In genomic region chr7:135977020-135977741, GRCh38 we compare ENCODE assay signal across 1 cellular context.
TF ChIP-seq lines count a peak whose summit lies in the region.

MTPN (minus strand) TSS chr7:135977359; CDS start chr7:135977100, 259 bp downstream.

TF ChIP-seq in HepG2, 621 proteins besides CTCF, POLR2A, EP300 and RAD21 (continued from another document and continues in another):
- TF ChIP-seq LBX2 (CRISPR knock-in tag; IDR thresholded peaks at IDR 0.05; ENCODE audit: borderline replicate concordance): no peak; the same call in 1 of the 2 replicates
- no peak for TF ChIP-seq HIVEP1 (CRISPR knock-in tag; IDR thresholded peaks at IDR 0.05)
- TF ChIP-seq USF2 (IDR thresholded peaks at IDR 0.05; ENCODE audit: low read depth, low read length): no peak
- TF ChIP-seq USF2 (CRISPR knock-in tag; IDR thresholded peaks at IDR 0.05; ENCODE audit: borderline replicate concordance): no peak
- TF ChIP-seq ZBTB38 (CRISPR knock-in tag; IDR thresholded peaks at IDR 0.05): no peak; the same call in 1 of the 2 replicates
- TF ChIP-seq CAMTA2 (CRISPR knock-in tag; IDR thresholded peaks at IDR 0.05; ENCODE audit: borderline replicate concordance): no peak
- no peak for TF ChIP-seq NFYC (CRISPR knock-in tag; IDR thresholded peaks at IDR 0.05)
- TF ChIP-seq ZNF780A (CRISPR knock-in tag; IDR thresholded peaks at IDR 0.05): peak; percentile 49; the same call in 1 of the 2 replicates
- no peak for TF ChIP-seq ZBTB2 (CRISPR knock-in tag; IDR thresholded peaks at IDR 0.05; ENCODE audit: low read depth)
- TF ChIP-seq ADNP (CRISPR knock-in tag; IDR thresholded peaks at IDR 0.05): no peak
- TF ChIP-seq ZFP62 (CRISPR knock-in tag; IDR thresholded peaks at IDR 0.05): no peak
- TF ChIP-seq KAT7 (CRISPR knock-in tag; IDR thresholded peaks at IDR 0.05; ENCODE audit: borderline replicate concordance): peak; percentile 56; the same call in 1 of the 2 replicates
- peak; percentile 63 for TF ChIP-seq XRCC5 (optimal IDR thresholded peaks at IDR 0.05; ENCODE audit: low read length)
- no peak for TF ChIP-seq ZNF572 (CRISPR knock-in tag; IDR thresholded peaks at IDR 0.05)
- no peak for TF ChIP-seq ZNF609 (CRISPR knock-in tag; IDR thresholded peaks at IDR 0.05; ENCODE audit: borderline replicate concordance)
- TF ChIP-seq IKZF1 (IDR thresholded peaks at IDR 0.05): no peak
- no peak for TF ChIP-seq ESRRA (CRISPR knock-in tag; IDR thresholded peaks at IDR 0.05; ENCODE audit: low read depth)
- TF ChIP-seq ZFX (CRISPR knock-in tag; IDR thresholded peaks at IDR 0.05; ENCODE audit: low read depth): peak; percentile 94
- no peak for TF ChIP-seq DNMT3B (CRISPR knock-in tag; conservative IDR thresholded peaks at IDR 0.05)
- TF ChIP-seq PRDM10 (CRISPR knock-in tag; IDR thresholded peaks at IDR 0.05; ENCODE audit: low read depth): 0 out of 2 replicates have a peak, but pooled peaks have one; percentile 72
- TF ChIP-seq THAP9 (CRISPR knock-in tag; IDR thresholded peaks at IDR 0.05; ENCODE audit: borderline replicate concordance): peak; percentile 95; the same call in 1 of the 2 replicates
- peak; percentile 26 for TF ChIP-seq MAX (IDR thresholded peaks at IDR 0.05)
- TF ChIP-seq YEATS2 (CRISPR knock-in tag; IDR thresholded peaks at IDR 0.05; ENCODE audit: borderline replicate concordance): peak; percentile 76; the same call in 1 of the 2 replicates
- peak; percentile 71; the same call in 1 of the 2 replicates for TF ChIP-seq NFATC3 (CRISPR knock-in tag; IDR thresholded peaks at IDR 0.05)
- 0 out of 2 replicates have a peak, but pooled peaks have one; percentile 46 for TF ChIP-seq ZNF230 (CRISPR knock-in tag; IDR thresholded peaks at IDR 0.05)
- no peak for TF ChIP-seq ZFP36 (IDR thresholded peaks at IDR 0.05; ENCODE audit: borderline replicate concordance, low read depth, low read length, partially characterized antibody)
- no peak for TF ChIP-seq NFE2L1 (CRISPR knock-in tag; IDR thresholded peaks at IDR 0.05; ENCODE audit: borderline replicate concordance)
- no peak for TF ChIP-seq CEBPB (IDR thresholded peaks at IDR 0.05; ENCODE audit: borderline replicate concordance, low read depth, low read length)
- TF ChIP-seq MATR3 (CRISPR knock-in tag; IDR thresholded peaks at IDR 0.05): no peak
- TF ChIP-seq ZSCAN30 (CRISPR knock-in tag; IDR thresholded peaks at IDR 0.05): no peak
- TF ChIP-seq PAX8 (CRISPR knock-in tag; IDR thresholded peaks at IDR 0.05; ENCODE audit: borderline replicate concordance): no peak
- no peak for TF ChIP-seq ZNF30 (CRISPR knock-in tag; IDR thresholded peaks at IDR 0.05)
- no peak for TF ChIP-seq SMC3 (IDR thresholded peaks at IDR 0.05; ENCODE audit: low read length)
- TF ChIP-seq ZUFSP (CRISPR knock-in tag; IDR thresholded peaks at IDR 0.05; ENCODE audit: borderline replicate concordance): no peak
- no peak for TF ChIP-seq SRSF1 (optimal IDR thresholded peaks at IDR 0.05; ENCODE audit: low read depth, low read length)
- peak; percentile 69; the same call in 1 of the 2 replicates for TF ChIP-seq ZMAT3 (CRISPR knock-in tag; conservative IDR thresholded peaks at IDR 0.05)
- peak; percentile 82; the same call in 1 of the 2 replicates for TF ChIP-seq ZNF350 (CRISPR knock-in tag; IDR thresholded peaks at IDR 0.05; ENCODE audit: borderline replicate concordance, low read depth)
- TF ChIP-seq RFX1 (IDR thresholded peaks at IDR 0.05): no peak
- peak; percentile 88 for TF ChIP-seq YEATS4 (CRISPR knock-in tag; IDR thresholded peaks at IDR 0.05; ENCODE audit: borderline replicate concordance)
- TF ChIP-seq PTBP1 (IDR thresholded peaks at IDR 0.05; ENCODE audit: low read depth, low read length, poor library complexity, severe bottlenecking): peak; percentile 75
- no peak for TF ChIP-seq ZSCAN20 (CRISPR knock-in tag; IDR thresholded peaks at IDR 0.05; ENCODE audit: borderline replicate concordance)
- no peak for TF ChIP-seq HES4 (CRISPR knock-in tag; IDR thresholded peaks at IDR 0.05; ENCODE audit: borderline replicate concordance)
- no peak for TF ChIP-seq MTA1 (CRISPR knock-in tag; IDR thresholded peaks at IDR 0.05; ENCODE audit: borderline replicate concordance)
- peak; percentile 79 for TF ChIP-seq SAP130 (CRISPR knock-in tag; IDR thresholded peaks at IDR 0.05; ENCODE audit: low read depth)
- peak; percentile 77 for TF ChIP-seq POLR2AphosphoS5 (IDR thresholded peaks at IDR 0.05; ENCODE audit: low read depth, low read length)
- TF ChIP-seq SP2 (CRISPR knock-in tag; IDR thresholded peaks at IDR 0.05): peak; percentile 89
- TF ChIP-seq FLYWCH1 (CRISPR knock-in tag; IDR thresholded peaks at IDR 0.05): no peak
- TF ChIP-seq PLSCR1 (CRISPR knock-in tag; IDR thresholded peaks at IDR 0.05; ENCODE audit: borderline replicate concordance): no peak
- 0 out of 2 replicates have a peak, but pooled peaks have one; percentile 62 for TF ChIP-seq ZNF251 (CRISPR knock-in tag; IDR thresholded peaks at IDR 0.05)
- no peak for TF ChIP-seq CEBPG (CRISPR knock-in tag; IDR thresholded peaks at IDR 0.05)
